ENCODE assay signal across 1 cellular context in genomic region chr10:48431871-48432270, GRCh38.
TF ChIP-seq lines count a peak whose summit lies in the region.

No MANE protein-coding gene starts in this region.

TF ChIP-seq in K562, 482 proteins besides CTCF, POLR2A, EP300 and RAD21 (continued from another document):
- TF ChIP-seq, protein P1, sequence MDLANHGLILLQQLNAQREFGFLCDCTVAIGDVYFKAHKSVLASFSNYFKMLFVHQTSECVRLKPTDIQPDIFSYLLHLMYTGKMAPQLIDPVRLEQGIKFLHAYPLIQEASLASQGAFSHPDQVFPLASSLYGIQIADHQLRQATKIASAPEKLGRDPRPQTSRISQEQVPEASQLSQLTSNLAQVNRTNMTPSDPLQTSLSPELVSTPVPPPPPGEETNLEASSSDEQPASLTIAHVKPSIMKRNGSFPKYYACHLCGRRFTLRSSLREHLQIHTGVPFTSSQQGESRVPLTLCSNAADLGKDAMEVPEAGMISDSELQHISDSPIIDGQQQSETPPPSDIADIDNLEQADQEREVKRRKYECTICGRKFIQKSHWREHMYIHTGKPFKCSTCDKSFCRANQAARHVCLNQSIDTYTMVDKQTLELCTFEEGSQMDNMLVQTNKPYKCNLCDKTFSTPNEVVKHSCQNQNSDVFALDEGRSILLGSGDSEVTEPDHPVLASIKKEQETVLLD (IDR thresholded peaks at IDR 0.05): 0 out of 2 replicates have a peak, but pooled peaks have one; percentile 32
- TF ChIP-seq MYBL2 (IDR thresholded peaks at IDR 0.05; ENCODE audit: low read depth) (0 out of 2 replicates have a peak, but pooled peaks have one; percentile 34), MYBL2 (CRISPR knock-in tag; IDR thresholded peaks at IDR 0.05; ENCODE audit: borderline replicate concordance) (no peak), SMARCE1 (IDR thresholded peaks at IDR 0.05) (peak; percentile 85; the same call in 1 of the 2 replicates), FOXM1 (IDR thresholded peaks at IDR 0.05; ENCODE audit: low read depth) (peak; percentile 60; the same call in 1 of the 2 replicates), FOXM1 (CRISPR knock-in tag; IDR thresholded peaks at IDR 0.05; ENCODE audit: low read depth) (no peak), EP400 (IDR thresholded peaks at IDR 0.05) (0 out of 2 replicates have a peak, but pooled peaks have one; percentile 13), MAZ (CRISPR knock-in tag; conservative IDR thresholded peaks at IDR 0.05 in 1 of 2, IDR thresholded peaks at IDR 0.05 in 1 of 2) (0 out of 4 replicates have a peak, but pooled peaks have one; percentile 15 to 34), PML (IDR thresholded peaks at IDR 0.05; ENCODE audit: low read length) (peak; percentile 56; the same call in 1 of the 2 replicates), YY1 (IDR thresholded peaks at IDR 0.05; ENCODE audit: borderline replicate concordance in 1 of 3, control insufficient read depth in 1 of 3, extremely low read depth in 1 of 3, insufficient read depth in 3 of 3, insufficient read length in 1 of 3, insufficient replicate concordance in 2 of 3, low read depth in 1 of 3, low read length in 2 of 3) (peak in 1 of 3 experiments; percentile 61), SIRT6 (IDR thresholded peaks at IDR 0.05; ENCODE audit: low read depth, low read length) (no peak), RCOR1 (IDR thresholded peaks at IDR 0.05; ENCODE audit: borderline replicate concordance in 1 of 2, low read depth in 2 of 2, low read length in 2 of 2) (peak in 1 of 2 experiments; percentile 58; a peak in 1 of 4 replicates), NR2C2 (CRISPR knock-in tag; IDR thresholded peaks at IDR 0.05) (no peak), NR2C2 (tag; IDR thresholded peaks at IDR 0.05) (0 out of 2 replicates have a peak, but pooled peaks have one; percentile 12), XRCC3 (IDR thresholded peaks at IDR 0.05) (no peak), ZNF592 (IDR thresholded peaks at IDR 0.05) (peak; percentile 61), MLLT1 (IDR thresholded peaks at IDR 0.05) (0 out of 4 replicates have a peak, but pooled peaks of 1 of the 2 experiments have one; percentile 38), ZNF589 (CRISPR knock-in tag; IDR thresholded peaks at IDR 0.05; ENCODE audit: low read depth) (no peak), HMBOX1 (IDR thresholded peaks at IDR 0.05) (peak; percentile 48; the same call in 1 of the 2 replicates), NFRKB (IDR thresholded peaks at IDR 0.05; ENCODE audit: low read depth) (peak; percentile 79), TEAD4 (IDR thresholded peaks at IDR 0.05; ENCODE audit: low read length) (peak; percentile 85), TEAD4 (CRISPR knock-in tag; IDR thresholded peaks at IDR 0.05; ENCODE audit: borderline replicate concordance) (no peak), DPF2 (IDR thresholded peaks at IDR 0.05) (peak; percentile 87), CEBPB (tag; IDR thresholded peaks at IDR 0.05) (peak; percentile 42), ZNF311 (CRISPR knock-in tag; IDR thresholded peaks at IDR 0.05) (peak; percentile 43; the same call in 1 of the 2 replicates), MTA1 (IDR thresholded peaks at IDR 0.05; ENCODE audit: borderline replicate concordance) (0 out of 2 replicates have a peak, but pooled peaks have one; percentile 51), DMBX1 (CRISPR knock-in tag; IDR thresholded peaks at IDR 0.05; ENCODE audit: borderline replicate concordance) (peak; percentile 25; the same call in 1 of the 2 replicates), LEF1 (IDR thresholded peaks at IDR 0.05) (peak; percentile 77), SMARCA4 (IDR thresholded peaks at IDR 0.05) (peak; percentile 90), KLF16 (IDR thresholded peaks at IDR 0.05) (no peak), JUND (IDR thresholded peaks at IDR 0.05; ENCODE audit: borderline replicate concordance, low read depth, low read length) (peak; percentile 33; the same call in 1 of the 2 replicates), JUND (tag; IDR thresholded peaks at IDR 0.05; ENCODE audit: borderline replicate concordance, low read depth, low read length) (peak; percentile 54; the same call in 1 of the 3 replicates), VEZF1 (CRISPR knock-in tag; IDR thresholded peaks at IDR 0.05) (peak; percentile 42; the same call in 1 of the 2 replicates), MIER1 (IDR thresholded peaks at IDR 0.05; ENCODE audit: low read depth) (no peak), ZNF639 (CRISPR knock-in tag; conservative IDR thresholded peaks at IDR 0.05 in 1 of 2, IDR thresholded peaks at IDR 0.05 in 1 of 2) (peak in 1 of 2 experiments; percentile 48; a peak in 1 of 4 replicates), SMARCC2 (IDR thresholded peaks at IDR 0.05; ENCODE audit: low read depth) (peak; percentile 38; the same call in 1 of the 2 replicates), ARNT (IDR thresholded peaks at IDR 0.05) (peak in 1 of 2 experiments; percentile 80; a peak in 1 of 4 replicates), CREM (IDR thresholded peaks at IDR 0.05; ENCODE audit: low read depth) (no peak), MYC (IDR thresholded peaks at IDR 0.05; ENCODE audit: low read depth, low read length) (no peak), MYC (CRISPR knock-in tag; IDR thresholded peaks at IDR 0.05; ENCODE audit: borderline replicate concordance, low read depth) (no peak), STAT5A (IDR thresholded peaks at IDR 0.05; ENCODE audit: borderline replicate concordance, low read length) (peak; percentile 47; the same call in 1 of the 2 replicates), DACH1 (IDR thresholded peaks at IDR 0.05; ENCODE audit: partially characterized antibody) (peak; percentile 7), POLR2AphosphoS5 (IDR thresholded peaks at IDR 0.05; ENCODE audit: control insufficient read depth, insufficient read depth, low read depth, low read length) (peak; percentile 46; the same call in 1 of the 2 replicates), CBFA2T3 (IDR thresholded peaks at IDR 0.05) (peak; percentile 78)
- TF ChIP-seq, protein P2, sequence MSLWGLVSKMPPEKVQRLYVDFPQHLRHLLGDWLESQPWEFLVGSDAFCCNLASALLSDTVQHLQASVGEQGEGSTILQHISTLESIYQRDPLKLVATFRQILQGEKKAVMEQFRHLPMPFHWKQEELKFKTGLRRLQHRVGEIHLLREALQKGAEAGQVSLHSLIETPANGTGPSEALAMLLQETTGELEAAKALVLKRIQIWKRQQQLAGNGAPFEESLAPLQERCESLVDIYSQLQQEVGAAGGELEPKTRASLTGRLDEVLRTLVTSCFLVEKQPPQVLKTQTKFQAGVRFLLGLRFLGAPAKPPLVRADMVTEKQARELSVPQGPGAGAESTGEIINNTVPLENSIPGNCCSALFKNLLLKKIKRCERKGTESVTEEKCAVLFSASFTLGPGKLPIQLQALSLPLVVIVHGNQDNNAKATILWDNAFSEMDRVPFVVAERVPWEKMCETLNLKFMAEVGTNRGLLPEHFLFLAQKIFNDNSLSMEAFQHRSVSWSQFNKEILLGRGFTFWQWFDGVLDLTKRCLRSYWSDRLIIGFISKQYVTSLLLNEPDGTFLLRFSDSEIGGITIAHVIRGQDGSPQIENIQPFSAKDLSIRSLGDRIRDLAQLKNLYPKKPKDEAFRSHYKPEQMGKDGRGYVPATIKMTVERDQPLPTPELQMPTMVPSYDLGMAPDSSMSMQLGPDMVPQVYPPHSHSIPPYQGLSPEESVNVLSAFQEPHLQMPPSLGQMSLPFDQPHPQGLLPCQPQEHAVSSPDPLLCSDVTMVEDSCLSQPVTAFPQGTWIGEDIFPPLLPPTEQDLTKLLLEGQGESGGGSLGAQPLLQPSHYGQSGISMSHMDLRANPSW (CRISPR knock-in tag; IDR thresholded peaks at IDR 0.05): no peak
- TF ChIP-seq, protein P3, sequence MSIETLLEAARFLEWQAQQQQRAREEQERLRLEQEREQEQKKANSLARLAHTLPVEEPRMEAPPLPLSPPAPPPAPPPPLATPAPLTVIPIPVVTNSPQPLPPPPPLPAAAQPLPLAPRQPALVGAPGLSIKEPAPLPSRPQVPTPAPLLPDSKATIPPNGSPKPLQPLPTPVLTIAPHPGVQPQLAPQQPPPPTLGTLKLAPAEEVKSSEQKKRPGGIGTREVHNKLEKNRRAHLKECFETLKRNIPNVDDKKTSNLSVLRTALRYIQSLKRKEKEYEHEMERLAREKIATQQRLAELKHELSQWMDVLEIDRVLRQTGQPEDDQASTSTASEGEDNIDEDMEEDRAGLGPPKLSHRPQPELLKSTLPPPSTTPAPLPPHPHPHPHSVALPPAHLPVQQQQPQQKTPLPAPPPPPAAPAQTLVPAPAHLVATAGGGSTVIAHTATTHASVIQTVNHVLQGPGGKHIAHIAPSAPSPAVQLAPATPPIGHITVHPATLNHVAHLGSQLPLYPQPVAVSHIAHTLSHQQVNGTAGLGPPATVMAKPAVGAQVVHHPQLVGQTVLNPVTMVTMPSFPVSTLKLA (conservative IDR thresholded peaks at IDR 0.05): 0 out of 4 replicates have a peak, but pooled peaks of 1 of the 2 experiments have one; percentile 13
